In genomic region chr17:76351526-76352071, GRCh38 we compare ENCODE assay signal across 12 cellular contexts. TPM values are rescaled to one million over a fixed set of nuclear protein-coding genes. Genes with fewer than 3 reads are reported as not detected.
DNase-seq lines count a peak whose midpoint lies in the region; ATAC-seq, FAIRE-seq and TF ChIP-seq lines count a peak whose summit lies in the region.
"Had no signal": no experiment of that assay in that cellular context is flagged by ENCODE, and none has a peak within 500 bp of the region (broad histone marks: within the 10 kb centered on the region; RNA-seq: fewer than 3 reads in every experiment).

No MANE protein-coding gene starts in this region.

- H3K9me1 ChIP-seq in keratinocyte (ENCODE audit: control insufficient read depth, extremely low read depth, insufficient read depth, low read length) = no peaks in the 10 kb centered on the region

- dilution Hi-C loops in keratinocyte (cut with MboI; ENCODE audit: extremely low pct_ligation_motif_present, low sequenced_read_pairs) = no loop called here

- H3K9ac ChIP-seq in keratinocyte (ENCODE audit: control insufficient read depth, extremely low read depth, insufficient read depth, low read length) = no peak overlapping the region

- no peak for FAIRE-seq in keratinocyte (lab: Jason Lieb, UNC)
- FAIRE-seq: GM12891 had no signal

- POLR2A ChIA-PET in Caco-2 (lab: Charles Lee) = interaction anchor here (0.6 to 0.7 kb wide), 2 partner anchors 57 to 95 kb away, joined by 3 to 5 read pairs; no protein-coding TSS in a partner anchor
- POLR2A ChIA-PET in activated B cell treated with CpG ODN at 0.5 μM for 24 hours (lab: Charles Lee) = interaction anchor here (0.6 to 1.3 kb wide), 2 partner anchors 72 to 108 kb away, joined by 4 to 5 read pairs; no protein-coding TSS in a partner anchor

- H3K4me3 Mint-ChIP-seq in Caco-2 (ENCODE audit: unreplicated experiment) (peak overlapping the region; percentile 94), activated B cell treated with CpG ODN at 0.5 μM for 24 hours (peak overlapping the region; percentile 94)

- 70 to 75% methylated on average over 9 of the region's 9 CpGs for WGBS in lower leg skin, 2 donors

- H3K36me3 ChIP-seq in Caco-2 (ENCODE audit: control insufficient read depth, insufficient read depth, low read length) = peaks cover 1% of the 10 kb centered on the region
- peaks cover 0 to 6% of the 10 kb centered on the region in 2 experiments for H3K36me3 ChIP-seq in keratinocyte (ENCODE audit: control insufficient read depth in 2 of 2, extremely low read depth in 1 of 2, insufficient read depth in 2 of 2, low read length in 2 of 2)

- ATAC-seq in activated B cell treated with CpG ODN at 0.5 μM for 24 hours (ENCODE audit: low read depth) (no peak), GM19395 (IDR thresholded peaks at IDR 0.05; ENCODE audit: unreplicated experiment) (no peak)

- no TSS peak for BruUV-seq in Caco-2 (replicated peaks; lab: Mats Ljungman, UMichigan)

- H3K79me2 ChIP-seq in keratinocyte (ENCODE audit: control insufficient read depth, insufficient read depth, low read length) = peaks cover 23% of the 10 kb centered on the region

- peaks cover 3% of the 10 kb centered on the region; the same call in 1 of the 2 replicates for H3K9me3 ChIP-seq in Caco-2
- H3K9me3 ChIP-seq in keratinocyte (ENCODE audit: control insufficient read depth, low read depth, low read length) = no peaks in the 10 kb centered on the region

- H3K9me3 Mint-ChIP-seq in Caco-2 (ENCODE audit: unreplicated experiment) (no peaks in the 10 kb centered on the region), activated B cell treated with CpG ODN at 0.5 μM for 24 hours (no peaks in the 10 kb centered on the region)
- H3K9me3 Mint-ChIP-seq: activated naive CD4-positive, alpha-beta T cell treated with anti-CD3 and anti-CD28 coated beads for 36 hours had no signal

- peak overlapping the region; percentile 6; the same call in 1 of the 2 replicates for H3K27ac ChIP-seq in 22Rv1
- no peak overlapping the region for H3K27ac ChIP-seq in keratinocyte (ENCODE audit: control insufficient read depth, insufficient read depth, low read length)

- TF ChIP-seq CTCF in 22Rv1 (IDR thresholded peaks at IDR 0.05) = no peak
- no peak for TF ChIP-seq CTCF in Caco-2 (IDR thresholded peaks at IDR 0.05; ENCODE audit: insufficient read depth in 1 of 2, low read depth in 1 of 2, low read length in 1 of 2, severe bottlenecking in 1 of 2, unreplicated experiment in 1 of 2)
- TF ChIP-seq CTCF in activated B cell treated with CpG ODN at 0.5 μM for 24 hours (IDR thresholded peaks at IDR 0.05) = no peak
- no peak for TF ChIP-seq CTCF in keratinocyte (optimal IDR thresholded peaks at IDR 0.05 in 1 of 3, IDR thresholded peaks at IDR 0.05 in 1 of 3, conservative IDR thresholded peaks at IDR 0.05 in 1 of 3; ENCODE audit: extremely low read depth in 1 of 3, insufficient read depth in 2 of 3, low read length in 3 of 3)
- TF ChIP-seq CTCF in lower leg skin (IDR thresholded peaks at IDR 0.05) = no peak

- H3K27me3 ChIP-seq in Caco-2 (replicated peaks; ENCODE audit: control insufficient read depth, insufficient read depth, low read length) (no peaks in the 10 kb centered on the region), keratinocyte (ENCODE audit: control insufficient read depth, extremely low read depth, insufficient read depth, low read length) (no peaks in the 10 kb centered on the region)

- H3K27ac Mint-ChIP-seq in Caco-2 (ENCODE audit: unreplicated experiment) (peak overlapping the region; percentile 69), activated B cell treated with CpG ODN at 0.5 μM for 24 hours (no peak overlapping the region)
- H3K27ac Mint-ChIP-seq: activated naive CD4-positive, alpha-beta T cell treated with anti-CD3 and anti-CD28 coated beads for 36 hours had no signal

- H4K20me1 ChIP-seq in keratinocyte (ENCODE audit: control insufficient read depth, extremely low read depth, insufficient read depth, low read length) = no peaks in the 10 kb centered on the region

- H3K4me1 ChIP-seq in Caco-2 = peaks cover 15% of the 10 kb centered on the region
- peaks cover 16% of the 10 kb centered on the region for H3K4me1 ChIP-seq in keratinocyte (ENCODE audit: control insufficient read depth, extremely low read depth, insufficient read depth, low read length)

- H3K4me3 ChIP-seq in Caco-2 (ENCODE audit: low read depth, low read length) (no peak overlapping the region), keratinocyte (ENCODE audit: control insufficient read depth in 2 of 3, extremely low read depth in 1 of 3, insufficient read depth in 2 of 3, low read depth in 1 of 3, low read length in 3 of 3) (peak overlapping the region in 1 of 3 experiments; percentile 18), lower leg skin (ENCODE audit: low read depth, poor library complexity, severe bottlenecking) (no peak overlapping the region)

- H3K36me3 Mint-ChIP-seq in Caco-2 (ENCODE audit: insufficient read depth, unreplicated experiment) = peaks cover 20% of the 10 kb centered on the region
- H3K36me3 Mint-ChIP-seq in activated B cell treated with CpG ODN at 0.5 μM for 24 hours (ENCODE audit: low read depth) = peaks cover 15% of the 10 kb centered on the region

- H3K4me1 Mint-ChIP-seq in Caco-2 (ENCODE audit: low read depth, unreplicated experiment) = peaks cover 10% of the 10 kb centered on the region
- peaks cover 18% of the 10 kb centered on the region for H3K4me1 Mint-ChIP-seq in activated B cell treated with CpG ODN at 0.5 μM for 24 hours

- DNase-seq in Caco-2 (no peak), activated B cell treated with CpG ODN at 0.5 μM for 24 hours (no peak), keratinocyte (ENCODE audit: low read depth, low spot score) (no peak), DMS 273 (lab: John Stamatoyannopoulos, UW; ENCODE audit: unreplicated experiment) (no peak), OCI-M1 (lab: John Stamatoyannopoulos, UW) (no peak), lower leg skin (ENCODE audit: low spot score in 2 of 2) (no peak)
- DNase-seq: activated naive CD4-positive, alpha-beta T cell treated with anti-CD3 and anti-CD28 coated beads for 36 hours; effector CD4-positive, alpha-beta T cell; stimulated activated naive CD4-positive, alpha-beta T cell treated with Interleukin-2 at 50 U/mL for 16 hours had no signal

- CTCF ChIA-PET in Caco-2 (lab: Charles Lee) (interaction anchor here (1.0 to 3.2 kb wide), 3 partner anchors 34 to 72 kb away, joined by 3 to 22 read pairs (median 5); partner anchors contain the start of gene SPHK1), activated B cell treated with CpG ODN at 0.5 μM for 24 hours (lab: Charles Lee) (interaction anchor here (0.7 to 3.8 kb wide), 2 partner anchors 33 to 72 kb away, joined by 3 to 23 read pairs; partner anchors contain the start of gene SPHK1)

- peak overlapping the region; percentile 48 for H3K4me2 ChIP-seq in keratinocyte (ENCODE audit: control insufficient read depth, extremely low read depth, insufficient read depth, low read depth, low read length)

- TF ChIP-seq POLR2A in lower leg skin (IDR thresholded peaks at IDR 0.05) = no peak

- intact Hi-C loops in Caco-2 (cut with micrococcal nuclease; ENCODE audit: unreplicated experiment) = loop anchor here (2.0 kb wide), 1 partner anchor 31 kb away; no protein-coding TSS in a partner anchor
- intact Hi-C loops in activated B cell treated with CpG ODN at 0.5 μM for 24 hours (cut with micrococcal nuclease) = loop anchor here (5.0 kb wide), 2 partner anchors 376 to 494 kb away; partner anchors contain the start of genes JMJD6, METTL23 and WBP2
- intact Hi-C loops in lower leg skin (cut with DNase I; ENCODE audit: low total_unique reads) = no loop called here

- no peaks in the 10 kb centered on the region for H3K27me3 Mint-ChIP-seq in Caco-2 (ENCODE audit: insufficient read depth, unreplicated experiment)
- H3K27me3 Mint-ChIP-seq in activated B cell treated with CpG ODN at 0.5 μM for 24 hours = no peaks in the 10 kb centered on the region

- no peak overlapping the region for H2AFZ ChIP-seq in keratinocyte (ENCODE audit: control insufficient read depth, low read length)

RNA-seq across cellular contexts. Expression of gene PRPSAP1, which starts 2.1 kb away (rescaled TPM):
- total RNA-seq in Caco-2 (2022) (81.3 and 87.6 TPM in 2 replicates), activated B cell treated with CpG ODN at 0.5 μM for 24 hours (26.7 and 27.1 TPM in 2 replicates), lower leg skin (10 to 100 TPM; 35.8 to 72.3 (median 62.2) TPM)
- 41.7 to 76.4 TPM (median 51.4 TPM) in 3 replicates for polyA plus RNA-seq in keratinocyte
- 10.8 TPM for polyA plus RNA-seq in keratinocyte (2011; ENCODE audit: low read depth)
- 44.7 and 45.1 TPM in 2 replicates for polyA plus RNA-seq in keratinocyte (2011; cell fraction: cytosol; rRNA removed)
- 82.7 and 84.6 TPM in 2 replicates for polyA plus RNA-seq in keratinocyte (2011; cell fraction: nucleus; rRNA removed)
- 29.8 and 39.2 TPM in 2 replicates for polyA plus RNA-seq in keratinocyte (2012; ENCODE audit: low replicate concordance)
- 26.4 to 62.1 TPM (median 61.3 TPM) in 3 replicates for polyA minus RNA-seq in keratinocyte
- polyA minus RNA-seq in keratinocyte (2011; cell fraction: cytosol; rRNA and poly(A)+ RNA removed) = 37.6 TPM
- 30.5 and 58.3 TPM in 2 replicates for polyA minus RNA-seq in keratinocyte (2011; cell fraction: nucleus; rRNA and poly(A)+ RNA removed)

RNA-seq across cellular contexts. Expression of gene SPHK1, which starts 32.8 kb away (rescaled TPM):
- total RNA-seq in Caco-2 (2022) (6.7 and 7.7 TPM in 2 replicates), activated B cell treated with CpG ODN at 0.5 μM for 24 hours (1.1 and 1.3 TPM in 2 replicates), lower leg skin (10 to 100 TPM in 3 of 4 donors, 1 to 10 TPM in 1; 9.7 to 35.6 (median 18.3) TPM)
- 50.2 to 113 TPM (median 84.7 TPM) in 3 replicates for polyA plus RNA-seq in keratinocyte
- 4.9 TPM for polyA plus RNA-seq in keratinocyte (2011; ENCODE audit: low read depth)
- polyA plus RNA-seq in keratinocyte (2011; cell fraction: cytosol; rRNA removed) = 41.7 and 116 TPM in 2 replicates
- 179 and 247 TPM in 2 replicates for polyA plus RNA-seq in keratinocyte (2011; cell fraction: nucleus; rRNA removed)
- polyA plus RNA-seq in keratinocyte (2012; ENCODE audit: low replicate concordance) = 23.9 and 135 TPM in 2 replicates
- 27.7 to 97.1 TPM (median 35.6 TPM) in 3 replicates for polyA minus RNA-seq in keratinocyte
- polyA minus RNA-seq in keratinocyte (2011; cell fraction: cytosol; rRNA and poly(A)+ RNA removed) = 66.0 TPM
- polyA minus RNA-seq in keratinocyte (2011; cell fraction: nucleus; rRNA and poly(A)+ RNA removed) = 47.3 and 50.2 TPM in 2 replicates

RNA-seq across cellular contexts. Expression of gene QRICH2, which starts 43.5 kb away (rescaled TPM):
- total RNA-seq in Caco-2 (2022) = 1.1 and 1.5 TPM in 2 replicates
- total RNA-seq in activated B cell treated with CpG ODN at 0.5 μM for 24 hours = 2.0 and 2.2 TPM in 2 replicates
- polyA plus RNA-seq in keratinocyte = 1.1 to 4.8 TPM (median 1.6 TPM) in 3 replicates
- 2.3 TPM for polyA plus RNA-seq in keratinocyte (2011; ENCODE audit: low read depth)
- 0.62 and 1.3 TPM in 2 replicates for polyA plus RNA-seq in keratinocyte (2011; cell fraction: cytosol; rRNA removed)
- 11.1 and 14.7 TPM in 2 replicates for polyA plus RNA-seq in keratinocyte (2011; cell fraction: nucleus; rRNA removed)
- 1.3 and 2.2 TPM in 2 replicates for polyA plus RNA-seq in keratinocyte (2012; ENCODE audit: low replicate concordance)
- polyA minus RNA-seq in keratinocyte = 1.7 to 11.3 TPM (median 9.9 TPM) in 3 replicates
- polyA minus RNA-seq in keratinocyte (2011; cell fraction: cytosol; rRNA and poly(A)+ RNA removed) = 2.1 TPM
- 5.6 and 9.3 TPM in 2 replicates for polyA minus RNA-seq in keratinocyte (2011; cell fraction: nucleus; rRNA and poly(A)+ RNA removed)
- 1 to 10 TPM in 3 of 4 donors, under 1 TPM in 1; 0.88 to 3.3 (median 1.8) TPM for total RNA-seq in lower leg skin
